In the genomic region with DNA sequence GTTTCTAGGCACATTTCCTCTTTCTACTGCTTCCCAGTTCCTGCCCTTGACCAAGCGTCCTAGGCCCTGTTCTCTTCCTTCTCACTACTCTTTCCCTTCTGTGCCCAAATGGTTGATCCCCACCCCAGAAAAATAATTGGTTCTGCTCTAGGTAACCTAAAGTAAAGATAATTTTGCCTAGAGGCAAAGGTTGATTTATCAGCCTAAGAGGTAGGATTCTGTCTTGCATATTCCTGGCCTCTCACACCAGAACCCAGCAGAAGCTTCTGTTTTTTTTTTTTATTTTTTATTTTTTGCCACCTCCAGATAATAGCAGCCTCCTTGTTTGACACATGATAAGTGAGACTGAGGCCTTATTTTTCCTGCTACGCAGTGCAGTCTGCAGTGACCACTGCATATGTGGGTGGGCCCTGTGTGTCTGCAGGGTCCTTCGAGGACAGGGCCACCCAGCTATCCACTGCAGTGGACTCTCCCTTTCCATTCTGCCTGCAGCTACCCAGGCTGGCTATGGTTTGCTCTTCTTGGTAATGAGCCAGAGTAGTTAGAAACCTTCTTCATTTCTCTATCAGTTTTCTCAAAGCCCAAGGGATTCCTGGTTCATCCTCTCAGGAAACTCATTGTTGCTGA, we compare ENCODE assay signal across 1 cellular context.
TF ChIP-seq lines count a peak whose summit lies in the region.

No MANE protein-coding gene starts in this region.

TF ChIP-seq in WTC11, 78 proteins besides CTCF, POLR2A, EP300 and RAD21 (continued from another document):
- TF ChIP-seq, protein P1, sequence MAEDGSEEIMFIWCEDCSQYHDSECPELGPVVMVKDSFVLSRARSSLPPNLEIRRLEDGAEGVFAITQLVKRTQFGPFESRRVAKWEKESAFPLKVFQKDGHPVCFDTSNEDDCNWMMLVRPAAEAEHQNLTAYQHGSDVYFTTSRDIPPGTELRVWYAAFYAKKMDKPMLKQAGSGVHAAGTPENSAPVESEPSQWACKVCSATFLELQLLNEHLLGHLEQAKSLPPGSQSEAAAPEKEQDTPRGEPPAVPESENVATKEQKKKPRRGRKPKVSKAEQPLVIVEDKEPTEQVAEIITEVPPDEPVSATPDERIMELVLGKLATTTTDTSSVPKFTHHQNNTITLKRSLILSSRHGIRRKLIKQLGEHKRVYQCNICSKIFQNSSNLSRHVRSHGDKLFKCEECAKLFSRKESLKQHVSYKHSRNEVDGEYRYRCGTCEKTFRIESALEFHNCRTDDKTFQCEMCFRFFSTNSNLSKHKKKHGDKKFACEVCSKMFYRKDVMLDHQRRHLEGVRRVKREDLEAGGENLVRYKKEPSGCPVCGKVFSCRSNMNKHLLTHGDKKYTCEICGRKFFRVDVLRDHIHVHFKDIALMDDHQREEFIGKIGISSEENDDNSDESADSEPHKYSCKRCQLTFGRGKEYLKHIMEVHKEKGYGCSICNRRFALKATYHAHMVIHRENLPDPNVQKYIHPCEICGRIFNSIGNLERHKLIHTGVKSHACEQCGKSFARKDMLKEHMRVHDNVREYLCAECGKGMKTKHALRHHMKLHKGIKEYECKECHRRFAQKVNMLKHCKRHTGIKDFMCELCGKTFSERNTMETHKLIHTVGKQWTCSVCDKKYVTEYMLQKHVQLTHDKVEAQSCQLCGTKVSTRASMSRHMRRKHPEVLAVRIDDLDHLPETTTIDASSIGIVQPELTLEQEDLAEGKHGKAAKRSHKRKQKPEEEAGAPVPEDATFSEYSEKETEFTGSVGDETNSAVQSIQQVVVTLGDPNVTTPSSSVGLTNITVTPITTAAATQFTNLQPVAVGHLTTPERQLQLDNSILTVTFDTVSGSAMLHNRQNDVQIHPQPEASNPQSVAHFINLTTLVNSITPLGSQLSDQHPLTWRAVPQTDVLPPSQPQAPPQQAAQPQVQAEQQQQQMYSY (CRISPR knock-in tag; IDR thresholded peaks at IDR 0.05) = no peak
- no peak for TF ChIP-seq ETV6 (CRISPR knock-in tag; IDR thresholded peaks at IDR 0.05)
- TF ChIP-seq, protein P2, sequence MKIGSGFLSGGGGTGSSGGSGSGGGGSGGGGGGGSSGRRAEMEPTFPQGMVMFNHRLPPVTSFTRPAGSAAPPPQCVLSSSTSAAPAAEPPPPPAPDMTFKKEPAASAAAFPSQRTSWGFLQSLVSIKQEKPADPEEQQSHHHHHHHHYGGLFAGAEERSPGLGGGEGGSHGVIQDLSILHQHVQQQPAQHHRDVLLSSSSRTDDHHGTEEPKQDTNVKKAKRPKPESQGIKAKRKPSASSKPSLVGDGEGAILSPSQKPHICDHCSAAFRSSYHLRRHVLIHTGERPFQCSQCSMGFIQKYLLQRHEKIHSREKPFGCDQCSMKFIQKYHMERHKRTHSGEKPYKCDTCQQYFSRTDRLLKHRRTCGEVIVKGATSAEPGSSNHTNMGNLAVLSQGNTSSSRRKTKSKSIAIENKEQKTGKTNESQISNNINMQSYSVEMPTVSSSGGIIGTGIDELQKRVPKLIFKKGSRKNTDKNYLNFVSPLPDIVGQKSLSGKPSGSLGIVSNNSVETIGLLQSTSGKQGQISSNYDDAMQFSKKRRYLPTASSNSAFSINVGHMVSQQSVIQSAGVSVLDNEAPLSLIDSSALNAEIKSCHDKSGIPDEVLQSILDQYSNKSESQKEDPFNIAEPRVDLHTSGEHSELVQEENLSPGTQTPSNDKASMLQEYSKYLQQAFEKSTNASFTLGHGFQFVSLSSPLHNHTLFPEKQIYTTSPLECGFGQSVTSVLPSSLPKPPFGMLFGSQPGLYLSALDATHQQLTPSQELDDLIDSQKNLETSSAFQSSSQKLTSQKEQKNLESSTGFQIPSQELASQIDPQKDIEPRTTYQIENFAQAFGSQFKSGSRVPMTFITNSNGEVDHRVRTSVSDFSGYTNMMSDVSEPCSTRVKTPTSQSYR (CRISPR knock-in tag; IDR thresholded peaks at IDR 0.05) = no peak
- TF ChIP-seq, protein P3, sequence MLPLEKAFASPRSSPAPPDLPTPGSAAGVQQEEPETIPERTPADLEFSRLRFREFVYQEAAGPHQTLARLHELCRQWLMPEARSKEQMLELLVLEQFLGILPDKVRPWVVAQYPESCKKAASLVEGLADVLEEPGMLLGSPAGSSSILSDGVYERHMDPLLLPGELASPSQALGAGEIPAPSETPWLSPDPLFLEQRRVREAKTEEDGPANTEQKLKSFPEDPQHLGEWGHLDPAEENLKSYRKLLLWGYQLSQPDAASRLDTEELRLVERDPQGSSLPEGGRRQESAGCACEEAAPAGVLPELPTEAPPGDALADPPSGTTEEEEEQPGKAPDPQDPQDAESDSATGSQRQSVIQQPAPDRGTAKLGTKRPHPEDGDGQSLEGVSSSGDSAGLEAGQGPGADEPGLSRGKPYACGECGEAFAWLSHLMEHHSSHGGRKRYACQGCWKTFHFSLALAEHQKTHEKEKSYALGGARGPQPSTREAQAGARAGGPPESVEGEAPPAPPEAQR (CRISPR knock-in tag; IDR thresholded peaks at IDR 0.05) = no peak
- no peak for TF ChIP-seq IRF2 (CRISPR knock-in tag; IDR thresholded peaks at IDR 0.05; ENCODE audit: borderline replicate concordance, low read depth)
- TF ChIP-seq, protein P4, sequence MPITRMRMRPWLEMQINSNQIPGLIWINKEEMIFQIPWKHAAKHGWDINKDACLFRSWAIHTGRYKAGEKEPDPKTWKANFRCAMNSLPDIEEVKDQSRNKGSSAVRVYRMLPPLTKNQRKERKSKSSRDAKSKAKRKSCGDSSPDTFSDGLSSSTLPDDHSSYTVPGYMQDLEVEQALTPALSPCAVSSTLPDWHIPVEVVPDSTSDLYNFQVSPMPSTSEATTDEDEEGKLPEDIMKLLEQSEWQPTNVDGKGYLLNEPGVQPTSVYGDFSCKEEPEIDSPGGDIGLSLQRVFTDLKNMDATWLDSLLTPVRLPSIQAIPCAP (CRISPR knock-in tag; IDR thresholded peaks at IDR 0.05) = no peak
- TF ChIP-seq GRHL2 (CRISPR knock-in tag; IDR thresholded peaks at IDR 0.05; ENCODE audit: insufficient replicate concordance, severe bottlenecking) = no peak
- TF ChIP-seq MXD4 (CRISPR knock-in tag; IDR thresholded peaks at IDR 0.05; ENCODE audit: borderline replicate concordance) = no peak
- TF ChIP-seq, protein P5, sequence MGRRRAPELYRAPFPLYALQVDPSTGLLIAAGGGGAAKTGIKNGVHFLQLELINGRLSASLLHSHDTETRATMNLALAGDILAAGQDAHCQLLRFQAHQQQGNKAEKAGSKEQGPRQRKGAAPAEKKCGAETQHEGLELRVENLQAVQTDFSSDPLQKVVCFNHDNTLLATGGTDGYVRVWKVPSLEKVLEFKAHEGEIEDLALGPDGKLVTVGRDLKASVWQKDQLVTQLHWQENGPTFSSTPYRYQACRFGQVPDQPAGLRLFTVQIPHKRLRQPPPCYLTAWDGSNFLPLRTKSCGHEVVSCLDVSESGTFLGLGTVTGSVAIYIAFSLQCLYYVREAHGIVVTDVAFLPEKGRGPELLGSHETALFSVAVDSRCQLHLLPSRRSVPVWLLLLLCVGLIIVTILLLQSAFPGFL (CRISPR knock-in tag; IDR thresholded peaks at IDR 0.05; ENCODE audit: borderline replicate concordance) = no peak
- TF ChIP-seq, protein P6, sequence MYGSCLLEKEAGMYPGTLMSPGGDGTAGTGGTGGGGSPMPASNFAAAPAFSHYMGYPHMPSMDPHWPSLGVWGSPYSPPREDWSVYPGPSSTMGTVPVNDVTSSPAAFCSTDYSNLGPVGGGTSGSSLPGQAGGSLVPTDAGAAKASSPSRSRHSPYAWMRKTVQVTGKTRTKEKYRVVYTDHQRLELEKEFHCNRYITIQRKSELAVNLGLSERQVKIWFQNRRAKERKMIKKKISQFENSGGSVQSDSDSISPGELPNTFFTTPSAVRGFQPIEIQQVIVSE (CRISPR knock-in tag; IDR thresholded peaks at IDR 0.05; ENCODE audit: borderline replicate concordance) = no peak
- no peak for TF ChIP-seq NR2C2 (CRISPR knock-in tag; IDR thresholded peaks at IDR 0.05)
- TF ChIP-seq, protein P7, sequence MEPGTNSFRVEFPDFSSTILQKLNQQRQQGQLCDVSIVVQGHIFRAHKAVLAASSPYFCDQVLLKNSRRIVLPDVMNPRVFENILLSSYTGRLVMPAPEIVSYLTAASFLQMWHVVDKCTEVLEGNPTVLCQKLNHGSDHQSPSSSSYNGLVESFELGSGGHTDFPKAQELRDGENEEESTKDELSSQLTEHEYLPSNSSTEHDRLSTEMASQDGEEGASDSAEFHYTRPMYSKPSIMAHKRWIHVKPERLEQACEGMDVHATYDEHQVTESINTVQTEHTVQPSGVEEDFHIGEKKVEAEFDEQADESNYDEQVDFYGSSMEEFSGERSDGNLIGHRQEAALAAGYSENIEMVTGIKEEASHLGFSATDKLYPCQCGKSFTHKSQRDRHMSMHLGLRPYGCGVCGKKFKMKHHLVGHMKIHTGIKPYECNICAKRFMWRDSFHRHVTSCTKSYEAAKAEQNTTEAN (CRISPR knock-in tag; IDR thresholded peaks at IDR 0.05) = no peak
- TF ChIP-seq, protein P8, sequence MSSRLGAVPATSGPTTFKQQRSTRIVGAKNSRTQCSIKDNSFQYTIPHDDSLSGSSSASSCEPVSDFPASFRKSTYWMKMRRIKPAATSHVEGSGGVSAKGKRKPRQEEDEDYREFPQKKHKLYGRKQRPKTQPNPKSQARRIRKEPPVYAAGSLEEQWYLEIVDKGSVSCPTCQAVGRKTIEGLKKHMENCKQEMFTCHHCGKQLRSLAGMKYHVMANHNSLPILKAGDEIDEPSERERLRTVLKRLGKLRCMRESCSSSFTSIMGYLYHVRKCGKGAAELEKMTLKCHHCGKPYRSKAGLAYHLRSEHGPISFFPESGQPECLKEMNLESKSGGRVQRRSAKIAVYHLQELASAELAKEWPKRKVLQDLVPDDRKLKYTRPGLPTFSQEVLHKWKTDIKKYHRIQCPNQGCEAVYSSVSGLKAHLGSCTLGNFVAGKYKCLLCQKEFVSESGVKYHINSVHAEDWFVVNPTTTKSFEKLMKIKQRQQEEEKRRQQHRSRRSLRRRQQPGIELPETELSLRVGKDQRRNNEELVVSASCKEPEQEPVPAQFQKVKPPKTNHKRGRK (CRISPR knock-in tag; IDR thresholded peaks at IDR 0.05; ENCODE audit: borderline replicate concordance) = no peak
- TF ChIP-seq RELA (CRISPR knock-in tag; IDR thresholded peaks at IDR 0.05; ENCODE audit: borderline replicate concordance) = no peak
- TF ChIP-seq MYBL2 (CRISPR knock-in tag; IDR thresholded peaks at IDR 0.05) = no peak
- TF ChIP-seq, protein P9, sequence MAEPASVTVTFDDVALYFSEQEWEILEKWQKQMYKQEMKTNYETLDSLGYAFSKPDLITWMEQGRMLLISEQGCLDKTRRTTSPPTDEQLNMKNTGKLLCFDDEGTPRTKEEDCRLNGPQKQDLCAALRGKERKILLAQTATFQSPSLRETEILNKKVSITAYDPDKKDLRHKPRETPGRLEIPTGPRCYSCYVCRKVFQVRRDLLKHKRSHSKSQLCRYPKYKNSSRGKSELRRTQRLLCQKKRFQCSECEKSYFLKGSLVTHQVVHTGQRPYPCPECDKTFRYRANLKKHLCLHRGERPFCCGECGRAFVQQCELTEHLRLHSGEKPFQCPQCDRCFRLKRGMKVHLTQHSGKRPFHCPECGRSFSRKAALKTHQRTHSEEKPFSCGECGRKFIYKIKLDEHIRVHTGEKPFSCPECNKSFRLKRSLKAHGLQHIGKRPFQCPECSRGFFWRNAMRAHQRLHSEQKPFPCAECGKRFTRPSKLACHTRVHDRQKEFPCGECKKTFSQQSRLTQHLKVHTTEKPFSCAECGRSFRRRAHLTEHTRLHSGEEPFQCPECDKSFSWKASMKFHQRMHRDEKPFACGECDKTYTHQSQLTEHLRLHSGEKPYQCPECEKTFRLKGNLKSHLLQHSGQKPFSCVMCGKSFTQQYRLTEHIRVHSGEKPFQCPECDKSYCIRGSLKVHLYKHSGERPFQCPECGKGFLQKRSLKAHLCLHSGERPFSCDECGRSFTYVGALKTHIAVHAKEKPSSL (CRISPR knock-in tag; conservative IDR thresholded peaks at IDR 0.05) = no peak
- no peak for TF ChIP-seq ZNF396 (CRISPR knock-in tag; IDR thresholded peaks at IDR 0.05; ENCODE audit: borderline replicate concordance)
